Comparison of ENCODE assay signal across 9 cellular contexts in the genomic region with DNA sequence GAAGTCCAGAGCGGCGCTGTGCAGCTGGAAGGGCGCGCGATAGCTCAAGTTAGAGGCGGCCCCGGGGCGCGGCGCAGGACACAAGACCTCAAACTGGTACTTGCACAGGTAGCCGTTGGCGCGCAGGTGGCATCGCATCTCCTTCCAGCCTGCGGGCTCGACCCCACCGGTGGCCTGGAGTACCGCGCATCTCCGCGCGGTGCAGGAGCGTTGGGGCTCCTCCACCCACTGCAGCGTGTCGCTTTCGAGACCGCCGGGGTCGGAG. TPM values are rescaled to one million over a fixed set of nuclear protein-coding genes. Genes with fewer than 3 reads are reported as not detected.
DNase-seq lines count a peak whose midpoint lies in the region; ATAC-seq and TF ChIP-seq lines count a peak whose summit lies in the region.
"Had no signal": no experiment of that assay in that cellular context is flagged by ENCODE, and none has a peak within 500 bp of the region (broad histone marks: within the 10 kb centered on the region; RNA-seq: fewer than 3 reads in every experiment).

No MANE protein-coding gene starts in this region.

- H3K27me3 Mint-ChIP-seq in GM23338 (ENCODE audit: insufficient read depth, low read depth, poor library complexity), result peaks cover 47% of the 10 kb centered on the region

- ATAC-seq in GM23338 (peak; percentile 74), HG02852 (IDR thresholded peaks at IDR 0.05; ENCODE audit: unreplicated experiment) (no peak)
- ATAC-seq: K562 had no signal

- H3F3A ChIP-seq in GM23338 (replicated peaks; ENCODE audit: low read depth), result no peaks in the 10 kb centered on the region

- no peaks in the 10 kb centered on the region; the same call in 2 of the 3 replicates for H3K9me3 Mint-ChIP-seq in GM23338

- H3K27ac ChIP-seq in GM23338 (ENCODE audit: low read depth), result no peak overlapping the region
- peak overlapping the region in 3 of 5 donors; percentile 12 to 74 (median 47) for H3K27ac ChIP-seq in adrenal gland
- H3K27ac ChIP-seq in iPS-18a (ENCODE audit: low read length), result no peak overlapping the region
- H3K27ac ChIP-seq in skeletal muscle tissue (ENCODE audit: low read depth, low read length), result peak overlapping the region; percentile 68

- intact Hi-C loops in adrenal gland (cut with DNase I), result no loop called here

- H4K20me1 ChIP-seq in GM23338 (replicated peaks; ENCODE audit: insufficient read depth), result no peaks in the 10 kb centered on the region

- TF ChIP-seq CTCF in GM23338 (conservative IDR thresholded peaks at IDR 0.05; ENCODE audit: low read depth in 2 of 2) (peak in 1 of 2 experiments; percentile 10; a peak in 1 of 4 replicates), adrenal gland (IDR thresholded peaks at IDR 0.05) (no peak)

- H3K9me3 ChIP-seq in adrenal gland (replicated peaks in 1 of 3) (no peaks in the 10 kb centered on the region), iPS-18a (ENCODE audit: control insufficient read depth, low read depth, low read length) (no peaks in the 10 kb centered on the region), skeletal muscle tissue (ENCODE audit: control insufficient read depth in 3 of 3, low read length in 3 of 3) (no peaks in the 10 kb centered on the region)

- TF ChIP-seq POLR2A in adrenal gland (IDR thresholded peaks at IDR 0.05), result no peak

- peak; percentile 74 for DNase-seq in GM23338 (ENCODE audit: low spot score)
- no peak for DNase-seq in adrenal gland
- DNase-seq in RPMI8226, result no peak
- no peak for DNase-seq in NCI-H146 (lab: John Stamatoyannopoulos, UW)
- DNase-seq in COR-L47 (lab: John Stamatoyannopoulos, UW), result no peak

- H3K36me3 ChIP-seq in GM23338 (ENCODE audit: insufficient read depth), result no peaks in the 10 kb centered on the region
- H3K36me3 ChIP-seq in adrenal gland (replicated peaks in 1 of 2), result no peaks in the 10 kb centered on the region
- no peaks in the 10 kb centered on the region for H3K36me3 ChIP-seq in iPS-18a (ENCODE audit: control insufficient read depth, low read depth, low read length)
- no peaks in the 10 kb centered on the region for H3K36me3 ChIP-seq in skeletal muscle tissue (ENCODE audit: control insufficient read depth in 3 of 3, insufficient read depth in 3 of 3, low read length in 3 of 3)

- no peaks in the 10 kb centered on the region for H3K79me2 ChIP-seq in GM23338 (replicated peaks; ENCODE audit: insufficient read depth)

- peaks cover 99% of the 10 kb centered on the region for H3K27me3 ChIP-seq in GM23338 (ENCODE audit: insufficient read depth)
- H3K27me3 ChIP-seq in adrenal gland, result peaks cover 11% of the 10 kb centered on the region
- peaks cover 56% of the 10 kb centered on the region for H3K27me3 ChIP-seq in iPS-18a (ENCODE audit: control insufficient read depth, insufficient read depth, low read length)
- H3K27me3 ChIP-seq in skeletal muscle tissue (ENCODE audit: control insufficient read depth in 3 of 3, insufficient read depth in 3 of 3, low read length in 3 of 3), result peaks cover 5 to 20% (median 13%) of the 10 kb centered on the region in 3 donors

- H3K9ac ChIP-seq in iPS-18a (ENCODE audit: low read length) (no peak overlapping the region), skeletal muscle tissue (ENCODE audit: low read depth in 1 of 3, low read length in 3 of 3) (peak overlapping the region; percentile 64 to 81 (median 76))

- peak overlapping the region; percentile 98 for H2AFZ ChIP-seq in GM23338

- H3K27ac Mint-ChIP-seq in GM23338, result no peak overlapping the region

- peak overlapping the region; percentile 69 for H3K4me3 Mint-ChIP-seq in GM23338

- peaks cover 7% of the 10 kb centered on the region; the same call in 1 of the 2 replicates for H3K4me1 ChIP-seq in GM23338 (ENCODE audit: insufficient read depth)
- H3K4me1 ChIP-seq in adrenal gland (replicated peaks in 1 of 2), result no peaks in the 10 kb centered on the region
- H3K4me1 ChIP-seq in iPS-18a (ENCODE audit: control insufficient read depth, low read depth, low read length), result peaks cover 9% of the 10 kb centered on the region
- H3K4me1 ChIP-seq in skeletal muscle tissue (ENCODE audit: control insufficient read depth in 3 of 3, insufficient read depth in 3 of 3, low read length in 3 of 3), result peaks cover 3 to 4% (median 3%) of the 10 kb centered on the region in 3 donors

- H3K4me3 ChIP-seq in GM23338 (peak overlapping the region; percentile 71), adrenal gland (peak overlapping the region in 1 of 4 donors; percentile 39), iPS-18a (ENCODE audit: low read length) (peak overlapping the region; percentile 64), skeletal muscle tissue (ENCODE audit: low read length in 3 of 3) (peak overlapping the region; percentile 63 to 82 (median 73))
- H3K4me3 ChIP-seq: K562 had no signal

- 1 to 2% (median 2%) methylated on average over 10 to 29 of the region's 29 CpGs; no CpG with 5 or more reads in 1 of the 4 donors for WGBS in adrenal gland, 4 donors

- H3K9me2 ChIP-seq in GM23338 (ENCODE audit: insufficient read depth), result no peaks in the 10 kb centered on the region

- H3K36me3 Mint-ChIP-seq in GM23338 (ENCODE audit: low read depth), result no peaks in the 10 kb centered on the region

- peak overlapping the region; percentile 91 for H3K4me2 ChIP-seq in GM23338

- H3K4me1 Mint-ChIP-seq in GM23338, result peaks cover 17% of the 10 kb centered on the region

TF ChIP-seq in GM23338, 12 proteins besides CTCF, POLR2A, EP300 and RAD21:
- TF ChIP-seq EZH2phosphoT487 (IDR thresholded peaks at IDR 0.05; ENCODE audit: unreplicated experiment) (peak; percentile 19), EZH2 (IDR thresholded peaks at IDR 0.05; ENCODE audit: low read depth, unreplicated experiment) (peak; percentile 54), CREB1 (CRISPR knock-in tag; IDR thresholded peaks at IDR 0.05; ENCODE audit: low read depth) (no peak)

RNA-seq across cellular contexts. Expression of a gene that starts 0.6 kb away (rescaled TPM):
- not detected in 2 replicates for total RNA-seq in GM23338 (2014; rRNA removed; shearing (Covaris generic))
- polyA plus RNA-seq in GM23338 (2016; fragmentation: Nextera tagmentation; extraction: Ambion mirVana), result not detected in 2 replicates
- total RNA-seq in adrenal gland, result 10 to 100 TPM; 11.9 to 26.1 (median 17.9) TPM
- 10 to 100 TPM in 1 of 3 donors, 1 to 10 TPM in 2; 4.0 to 18.1 (median 8.3) TPM for polyA plus RNA-seq in adrenal gland
- total RNA-seq in skeletal muscle tissue, result 25.1 TPM
- total RNA-seq: K562 had no signal
- polyA plus RNA-seq: K562 had no signal

RNA-seq across cellular contexts. Expression of a gene that starts 47.6 kb away (rescaled TPM):
- total RNA-seq in GM23338 (2014; rRNA removed; shearing (Covaris generic)), result 0.80 and 2.3 TPM in 2 replicates
- polyA plus RNA-seq in GM23338 (2016; fragmentation: Nextera tagmentation; extraction: Ambion mirVana), result 0.42 and 0.77 TPM in 2 replicates
- under 1 TPM in 6 of 8 donors, not detected in 2; under 0.01 to 0.65 (median 0.36) TPM for total RNA-seq in adrenal gland
- polyA plus RNA-seq in adrenal gland, result under 1 TPM; 0.08 to 0.57 (median 0.11) TPM
- total RNA-seq in skeletal muscle tissue, result under 0.01 TPM
- total RNA-seq: K562 had no signal
- polyA plus RNA-seq: K562 had no signal

Comparison
In these comparisons a context has a peak if more than half of its experiments do, and no peak if none do; other contexts are left out.
1. H3K27ac ChIP-seq: peak in adrenal gland (3 of 5) and skeletal muscle tissue (single experiment); none in GM23338 (single experiment) and iPS-18a (single experiment).
2. RNA of a gene that starts 0.6 kb away (total RNA-seq): 25.1 TPM in skeletal muscle tissue (single experiment) and 11.9 to 26.1 TPM in adrenal gland; not detected in GM23338; every median in the first group is over 10 times any median in the second.